11 cellular contexts compared by ENCODE assay signal in the genomic region with DNA sequence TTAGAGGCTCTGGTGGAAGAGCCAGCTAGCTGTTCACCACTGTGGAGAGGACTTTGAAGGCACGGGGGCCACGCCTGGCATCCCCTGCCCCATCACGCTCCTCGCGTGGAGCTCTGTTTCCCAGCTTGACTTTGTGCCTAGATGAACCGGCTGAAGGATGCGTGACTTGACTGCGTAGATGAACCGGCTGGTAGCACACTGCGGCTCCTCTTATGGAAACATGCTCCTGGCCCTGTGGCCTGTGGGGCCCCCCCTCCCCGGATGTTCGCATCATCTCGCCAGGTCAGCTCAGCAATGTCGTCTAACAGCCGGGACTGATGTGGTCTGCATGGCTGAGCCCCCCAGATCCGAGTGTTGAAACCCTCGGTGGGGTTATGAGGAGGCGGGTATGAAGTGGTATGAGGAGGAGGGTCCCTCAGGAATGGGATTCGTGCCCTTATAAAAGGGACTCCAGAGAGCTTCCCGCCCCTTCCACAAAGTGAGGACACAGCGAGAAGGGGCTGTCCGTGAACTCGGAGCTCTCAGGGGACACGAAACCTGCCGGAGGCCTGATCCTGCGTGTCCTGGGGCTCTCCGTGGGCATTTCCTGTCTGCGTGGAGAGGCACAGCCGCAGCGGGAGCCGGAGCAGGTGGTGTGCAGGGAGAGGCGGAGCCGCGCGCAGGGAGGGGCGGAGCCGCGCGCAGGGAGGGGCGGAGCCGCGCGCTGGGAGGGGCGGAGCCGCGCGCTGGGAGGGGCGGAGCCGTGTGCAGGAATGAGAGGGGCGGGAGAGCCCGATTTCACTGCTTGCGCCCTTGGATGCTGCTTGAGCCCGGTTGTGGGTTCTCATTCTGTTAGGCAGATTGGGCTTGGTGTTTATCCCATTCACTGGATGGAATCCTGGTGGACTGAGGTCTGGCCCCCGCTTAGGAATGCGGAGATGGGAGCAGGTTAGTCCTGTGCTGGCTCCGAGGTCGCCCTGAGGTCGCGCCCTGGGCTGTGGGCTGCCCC. TPM values are rescaled to one million over a fixed set of nuclear protein-coding genes. Genes with fewer than 3 reads are reported as not detected.
DNase-seq lines count a peak whose midpoint lies in the region; ATAC-seq and TF ChIP-seq lines count a peak whose summit lies in the region.
"Had no signal": no experiment of that assay in that cellular context is flagged by ENCODE, and none has a peak within 500 bp of the region (broad histone marks: within the 10 kb centered on the region; RNA-seq: fewer than 3 reads in every experiment).

No MANE protein-coding gene starts in this region.

- no peak overlapping the region for H4K91ac ChIP-seq in trophoblast cell (ENCODE audit: low read depth, low read length)
- H4K91ac ChIP-seq in mesenchymal stem cell (ENCODE audit: low read length) = no peak overlapping the region

- no peak overlapping the region for H3K27ac ChIP-seq in trophoblast cell (ENCODE audit: low read depth, low read length)
- no peak overlapping the region for H3K27ac ChIP-seq in SJCRH30
- no peak overlapping the region for H3K27ac ChIP-seq in mesenchymal stem cell (ENCODE audit: low read length, poor library complexity, severe bottlenecking)
- H3K27ac ChIP-seq: psoas muscle had no signal

- ATAC-seq in GM19438 (IDR thresholded peaks at IDR 0.05; ENCODE audit: low read depth, unreplicated experiment) (peak; percentile 91), SK-N-SH treated with all-trans-retinoic acid at 6 μM for 48 hours (no peak)
- ATAC-seq: psoas muscle had no signal

- DNase-seq in NCI-H2029 (lab: John Stamatoyannopoulos, UW) (peak; percentile 12), trophoblast cell (peak; percentile 11 to 43), SJCRH30 (no peak), mesenchymal stem cell (no peak)
- DNase-seq in effector CD4-positive, alpha-beta T cell = peak; percentile 20
- DNase-seq: NCI-H2107, SK-N-SH had no signal

- H3K79me2 ChIP-seq in trophoblast cell (ENCODE audit: control insufficient read depth, insufficient read depth, low read length, poor library complexity) = no peaks in the 10 kb centered on the region

- H3K9ac ChIP-seq in trophoblast cell (ENCODE audit: low read length) = no peak overlapping the region
- no peak overlapping the region for H3K9ac ChIP-seq in mesenchymal stem cell (ENCODE audit: low read length)
- H3K9ac ChIP-seq: SK-N-SH had no signal

- H3K36me3 ChIP-seq in trophoblast cell (ENCODE audit: control insufficient read depth in 1 of 2, insufficient read depth in 2 of 2, low read length in 2 of 2) (peaks cover 16 to 23% of the 10 kb centered on the region in 2 experiments), SJCRH30 (no peaks in the 10 kb centered on the region), mesenchymal stem cell (ENCODE audit: control insufficient read depth in 1 of 2, insufficient read depth in 2 of 2, low read depth in 1 of 2, low read length in 2 of 2) (peaks cover 33 to 41% of the 10 kb centered on the region in 2 experiments)

- H2AFZ ChIP-seq in trophoblast cell (ENCODE audit: insufficient read depth, low read length, poor library complexity) = no peak overlapping the region
- H2AFZ ChIP-seq in mesenchymal stem cell (ENCODE audit: low read depth, low read length) = no peak overlapping the region

- H3K23ac ChIP-seq in trophoblast cell (ENCODE audit: low read length) (no peak overlapping the region), mesenchymal stem cell (ENCODE audit: low read length in 2 of 2) (no peak overlapping the region)

- H2BK5ac ChIP-seq in trophoblast cell (ENCODE audit: low read depth, low read length, poor library complexity) (no peak overlapping the region), mesenchymal stem cell (ENCODE audit: low read depth, low read length, poor library complexity, severe bottlenecking) (no peak overlapping the region)

- no peak overlapping the region for H2AK5ac ChIP-seq in trophoblast cell (ENCODE audit: low read length)
- H2AK5ac ChIP-seq in mesenchymal stem cell (ENCODE audit: low read length, severe bottlenecking) = no peak overlapping the region

- H3K4me2 ChIP-seq in trophoblast cell (ENCODE audit: low read length) (peak overlapping the region; percentile 43), mesenchymal stem cell (ENCODE audit: low read length, poor library complexity, severe bottlenecking) (no peak overlapping the region)
- H3K4me2 ChIP-seq: SK-N-SH had no signal

- WGBS in trophoblast cell (ENCODE audit: extremely low coverage, insufficient coverage, insufficient read length) = no CpG with 5 or more reads among the region's 59 CpGs
- 65% methylated on average over 49 of the region's 59 CpGs for WGBS in mesenchymal stem cell

- no peak overlapping the region for H3K14ac ChIP-seq in trophoblast cell (ENCODE audit: low read length)
- H3K14ac ChIP-seq in mesenchymal stem cell (ENCODE audit: low read length in 2 of 2) = no peak overlapping the region

- H4K8ac ChIP-seq in trophoblast cell (ENCODE audit: low read depth, low read length) = no peak overlapping the region
- H4K8ac ChIP-seq in mesenchymal stem cell (ENCODE audit: low read length) = no peak overlapping the region

- H3K9me3 ChIP-seq in trophoblast cell (ENCODE audit: insufficient read depth, low read depth, low read length) (no peaks in the 10 kb centered on the region), SJCRH30 (replicated peaks) (no peaks in the 10 kb centered on the region), mesenchymal stem cell (ENCODE audit: control insufficient read depth, low read length) (no peaks in the 10 kb centered on the region)
- H3K9me3 ChIP-seq: psoas muscle, SK-N-SH had no signal

- H2BK15ac ChIP-seq in mesenchymal stem cell (ENCODE audit: low read depth, poor library complexity, severe bottlenecking) = no peak overlapping the region

- H3K4me1 ChIP-seq in trophoblast cell (ENCODE audit: control insufficient read depth in 1 of 2, insufficient read depth in 2 of 2, low read length in 2 of 2) = peaks cover 28 to 29% of the 10 kb centered on the region in 2 experiments
- no peaks in the 10 kb centered on the region for H3K4me1 ChIP-seq in SJCRH30
- H3K4me1 ChIP-seq in mesenchymal stem cell (ENCODE audit: control insufficient read depth, insufficient read depth, low read depth, low read length) = peaks cover 2% of the 10 kb centered on the region
- H3K4me1 ChIP-seq: psoas muscle had no signal

- H3K27me3 ChIP-seq in trophoblast cell (ENCODE audit: insufficient read depth, low read length) (no peaks in the 10 kb centered on the region), SJCRH30 (no peaks in the 10 kb centered on the region), mesenchymal stem cell (ENCODE audit: control insufficient read depth in 1 of 2, insufficient read depth in 1 of 2, low read length in 2 of 2) (peaks cover 5 to 14% of the 10 kb centered on the region in 2 experiments)

- H3K79me1 ChIP-seq in trophoblast cell (ENCODE audit: low read length) = peaks cover 3% of the 10 kb centered on the region
- H3K79me1 ChIP-seq in mesenchymal stem cell (replicated peaks; ENCODE audit: low read length, poor library complexity, severe bottlenecking) = peaks cover 10% of the 10 kb centered on the region

- H2BK12ac ChIP-seq in trophoblast cell (ENCODE audit: low read length) = no peak overlapping the region
- H2BK12ac ChIP-seq in mesenchymal stem cell (ENCODE audit: low read length in 2 of 2) = no peak overlapping the region

- H3K4me3 ChIP-seq in trophoblast cell (ENCODE audit: low read depth, low read length) = no peak overlapping the region
- H3K4me3 ChIP-seq in SJCRH30 = no peak overlapping the region
- H3K4me3 ChIP-seq in mesenchymal stem cell (ENCODE audit: insufficient read depth in 1 of 2, low read depth in 1 of 2, low read length in 2 of 2) = no peak overlapping the region
- H3K4me3 ChIP-seq: psoas muscle had no signal

- no peak overlapping the region for H3K4ac ChIP-seq in trophoblast cell (ENCODE audit: low read depth, low read length)
- H3K4ac ChIP-seq in mesenchymal stem cell (ENCODE audit: low read depth in 1 of 2, low read length in 2 of 2) = no peak overlapping the region

- H4K12ac ChIP-seq in trophoblast cell (ENCODE audit: low read depth, low read length) = no peak overlapping the region

- H3K18ac ChIP-seq in trophoblast cell (ENCODE audit: low read length) (no peak overlapping the region), mesenchymal stem cell (ENCODE audit: low read depth in 1 of 2, low read length in 2 of 2) (no peak overlapping the region)

- no peak overlapping the region for H2BK120ac ChIP-seq in trophoblast cell (ENCODE audit: insufficient read depth, low read length, poor library complexity)
- H2BK120ac ChIP-seq in mesenchymal stem cell (ENCODE audit: low read depth, low read length) = no peak overlapping the region

TF ChIP-seq in SK-N-SH treated with all-trans-retinoic acid at 6 μM for 48 hours, 23 proteins besides CTCF, POLR2A, EP300 and RAD21 (continues in another document):
- no peak for TF ChIP-seq ZNF70 (CRISPR knock-in tag; IDR thresholded peaks at IDR 0.05)
- TF ChIP-seq SNAI2 (CRISPR knock-in tag; IDR thresholded peaks at IDR 0.05) = no peak
- no peak for TF ChIP-seq RARB (CRISPR knock-in tag; IDR thresholded peaks at IDR 0.05)
- TF ChIP-seq BACH2 (CRISPR knock-in tag; IDR thresholded peaks at IDR 0.05; ENCODE audit: borderline replicate concordance) = no peak
- no peak for TF ChIP-seq OSR1 (CRISPR knock-in tag; IDR thresholded peaks at IDR 0.05)

RNA-seq across cellular contexts. Expression of gene NDUFS6, which starts 26.5 kb away (rescaled TPM):
- polyA plus RNA-seq in trophoblast cell (2013) = 83.0 and 83.7 TPM in 2 replicates
- total RNA-seq in SJCRH30 (2014; rRNA removed; shearing (Covaris generic)) = 39.2 and 50.9 TPM in 2 replicates
- 102 TPM for polyA plus RNA-seq in mesenchymal stem cell (2013, experiment 1 of 2)
- polyA plus RNA-seq in mesenchymal stem cell (2013, experiment 2 of 2) = 105 TPM

RNA-seq across cellular contexts. Expression of gene MRPL36, which starts 28.1 kb away (rescaled TPM):
- 70.1 and 72.5 TPM in 2 replicates for polyA plus RNA-seq in trophoblast cell (2013)
- 46.9 and 52.5 TPM in 2 replicates for total RNA-seq in SJCRH30 (2014; rRNA removed; shearing (Covaris generic))
- 94.6 TPM for polyA plus RNA-seq in mesenchymal stem cell (2013, experiment 1 of 2)
- polyA plus RNA-seq in mesenchymal stem cell (2013, experiment 2 of 2) = 92.6 TPM

RNA-seq across cellular contexts. Expression of gene IRX4, which starts 55.0 kb away (rescaled TPM):
- 25.8 and 26.3 TPM in 2 replicates for polyA plus RNA-seq in trophoblast cell (2013)
- not detected in 2 replicates for total RNA-seq in SJCRH30 (2014; rRNA removed; shearing (Covaris generic))
- polyA plus RNA-seq in mesenchymal stem cell (2013, experiment 1 of 2) = not detected
- polyA plus RNA-seq in mesenchymal stem cell (2013, experiment 2 of 2) = not detected
- total RNA-seq: dermis microvascular lymphatic vessel endothelial cell had no signal
- polyA plus RNA-seq: SK-N-SH had no signal

Comparison
In these comparisons a context has a peak if more than half of its experiments do, and no peak if none do; other contexts are left out.
1. DNase-seq: peak in NCI-H2029 (single experiment), effector CD4-positive, alpha-beta T cell (single experiment) and trophoblast cell (2 of 2); none in SJCRH30 (0 of 2) and mesenchymal stem cell (single experiment).